Comparison of ENCODE assay signal across 8 cellular contexts in genomic region chr18:35376742-35377695, GRCh38. TPM values are rescaled to one million over a fixed set of nuclear protein-coding genes. Genes with fewer than 3 reads are reported as not detected.
DNase-seq lines count a peak whose midpoint lies in the region; ATAC-seq and TF ChIP-seq lines count a peak whose summit lies in the region.

ZNF396 (minus strand) TSS chr18:35377337; CDS start chr18:35374292, 3,045 bp downstream.

- no peaks in the 10 kb centered on the region; the same call in 1 of the 2 replicates for H3K9me3 ChIP-seq in AG04450 (ENCODE audit: control insufficient read depth, insufficient read depth, low read length)

- no peak for TF ChIP-seq CTCF in AG04450 (IDR thresholded peaks at IDR 0.05; ENCODE audit: low read depth, low read length)

- CTCF ChIA-PET in AG04450 (lab: Charles Lee), result interaction anchor here (1.0 kb wide), 1 partner anchor 9 kb away, joined by 3 read pairs; no protein-coding TSS in a partner anchor

- peak; percentile 89 for ATAC-seq in GM18907 (IDR thresholded peaks at IDR 0.05; ENCODE audit: unreplicated experiment)
- ATAC-seq in HG03139 (IDR thresholded peaks at IDR 0.05; ENCODE audit: unreplicated experiment), result peak; percentile 83

- peak within 1 kb of the TSS; percentile 73 for H3K4me3 ChIP-seq in AG04450 (ENCODE audit: low read depth, low read length)

- DNase-seq in AG04450 (ENCODE audit: low read depth, low spot score) (no peak), NCI-H510A (lab: John Stamatoyannopoulos, UW) (peak; percentile 81), lung microvascular endothelial cell (ENCODE audit: low read depth in 2 of 2) (peak; percentile 52 to 62)
- DNase-seq in activated CD4-positive, alpha-beta T cell treated with anti-CD3 and anti-CD28 coated beads, Interleukin-2, amount 50 U/mL, for 48 hours, result peak; percentile 78 to 82
- DNase-seq in effector CD4-positive, alpha-beta T cell, result peak; percentile 45
- DNase-seq in stimulated activated CD4-positive, alpha-beta T cell treated with anti-CD3 and anti-CD28 coated beads, TNF-alpha, amount 100 ng/mL, for 24 hours (ENCODE audit: low read depth in 3 of 3), result peak; percentile 49 to 72 (median 57)

- POLR2A ChIA-PET in AG04450 (lab: Yijun Ruan, JAX), result no interaction called here

- peaks cover 5% of the 10 kb centered on the region for H3K27me3 ChIP-seq in AG04450 (ENCODE audit: control insufficient read depth, insufficient read depth, low read length)

- H3K27ac ChIP-seq in AG04450 (ENCODE audit: low read depth, low read length), result no peak within 1 kb of the TSS

RNA-seq across cellular contexts. Expression of gene ZNF396, which starts in this region (rescaled TPM):
- 0.78 and 1.1 TPM in 2 replicates for polyA plus RNA-seq in AG04450 (2011; rRNA removed)
- 0.78 and 0.83 TPM in 2 replicates for polyA minus RNA-seq in AG04450 (2011; rRNA and poly(A)+ RNA removed)
- total RNA-seq in lung microvascular endothelial cell, result 0.22 and 0.60 TPM in 2 replicates

Comparison
In these comparisons a context has a peak if more than half of its experiments do, and no peak if none do; other contexts are left out.
1. Peak in DNase-seq in lung microvascular endothelial cell; RNA of the gene not detected or under 1 TPM.